In genomic region chr1:178776553-178776952, GRCh38 we compare ENCODE assay signal across 1 cellular context.
TF ChIP-seq lines count a peak whose summit lies in the region.

No MANE protein-coding gene starts in this region.

TF ChIP-seq in HepG2, 621 proteins besides CTCF, POLR2A, EP300 and RAD21 (continued from another document and continues in another):
- TF ChIP-seq AKNA (CRISPR knock-in tag; IDR thresholded peaks at IDR 0.05; ENCODE audit: borderline replicate concordance) (no peak), PAX8 (CRISPR knock-in tag; IDR thresholded peaks at IDR 0.05; ENCODE audit: borderline replicate concordance) (no peak), ZNF367 (CRISPR knock-in tag; IDR thresholded peaks at IDR 0.05; ENCODE audit: borderline replicate concordance) (no peak), ATF7-NPFF (CRISPR knock-in tag; IDR thresholded peaks at IDR 0.05; ENCODE audit: low read depth) (no peak), ISX (CRISPR knock-in tag; conservative IDR thresholded peaks at IDR 0.05) (no peak), RFXAP (CRISPR knock-in tag; IDR thresholded peaks at IDR 0.05; ENCODE audit: borderline replicate concordance) (no peak), CENPBD1 (CRISPR knock-in tag; IDR thresholded peaks at IDR 0.05; ENCODE audit: borderline replicate concordance, low read depth) (no peak), HDAC1 (CRISPR knock-in tag; IDR thresholded peaks at IDR 0.05) (no peak), ZNF841 (CRISPR knock-in tag; IDR thresholded peaks at IDR 0.05; ENCODE audit: borderline replicate concordance) (no peak), ZNF577 (CRISPR knock-in tag; IDR thresholded peaks at IDR 0.05; ENCODE audit: borderline replicate concordance, low read depth) (no peak), ZKSCAN5 (CRISPR knock-in tag; IDR thresholded peaks at IDR 0.05) (no peak), ZNF235 (CRISPR knock-in tag; IDR thresholded peaks at IDR 0.05; ENCODE audit: borderline replicate concordance) (no peak), ZNF589 (CRISPR knock-in tag; conservative IDR thresholded peaks at IDR 0.05) (no peak), GABPA (IDR thresholded peaks at IDR 0.05; ENCODE audit: low read depth, low read length) (no peak), GABPA (CRISPR knock-in tag; IDR thresholded peaks at IDR 0.05; ENCODE audit: low read depth) (no peak), ZNF224 (CRISPR knock-in tag; IDR thresholded peaks at IDR 0.05) (no peak), ZNF180 (CRISPR knock-in tag; IDR thresholded peaks at IDR 0.05; ENCODE audit: borderline replicate concordance, low read depth) (no peak), ZHX1 (CRISPR knock-in tag; IDR thresholded peaks at IDR 0.05; ENCODE audit: low read depth) (no peak), FOXA1 (IDR thresholded peaks at IDR 0.05) (no peak), FOXA1 (CRISPR knock-in tag; IDR thresholded peaks at IDR 0.05) (peak; percentile 87), PAXIP1 (CRISPR knock-in tag; conservative IDR thresholded peaks at IDR 0.05) (peak; percentile 38), MIER3 (CRISPR knock-in tag; IDR thresholded peaks at IDR 0.05; ENCODE audit: borderline replicate concordance) (no peak), TRAFD1 (CRISPR knock-in tag; IDR thresholded peaks at IDR 0.05; ENCODE audit: borderline replicate concordance) (no peak), TAF15 (IDR thresholded peaks at IDR 0.05; ENCODE audit: low read depth, low read length, poor library complexity, severe bottlenecking) (no peak), KDM3A (CRISPR knock-in tag; IDR thresholded peaks at IDR 0.05; ENCODE audit: low read depth) (no peak; the same call in 1 of the 2 replicates), ELF4 (CRISPR knock-in tag; IDR thresholded peaks at IDR 0.05; ENCODE audit: borderline replicate concordance) (no peak), ZNF446 (CRISPR knock-in tag; IDR thresholded peaks at IDR 0.05) (no peak), TFE3 (CRISPR knock-in tag; IDR thresholded peaks at IDR 0.05) (no peak), ELF3 (CRISPR knock-in tag; IDR thresholded peaks at IDR 0.05) (0 out of 2 replicates have a peak, but pooled peaks have one; percentile 43), TEAD3 (CRISPR knock-in tag; optimal IDR thresholded peaks at IDR 0.05; ENCODE audit: borderline replicate concordance) (no peak), SATB2 (CRISPR knock-in tag; IDR thresholded peaks at IDR 0.05) (no peak), ZBTB7A (CRISPR knock-in tag; IDR thresholded peaks at IDR 0.05) (no peak), FOXK2 (IDR thresholded peaks at IDR 0.05) (no peak), PRMT3 (CRISPR knock-in tag; IDR thresholded peaks at IDR 0.05; ENCODE audit: borderline replicate concordance, low read depth) (no peak), ZNF549 (CRISPR knock-in tag; IDR thresholded peaks at IDR 0.05) (no peak), BRCA1 (CRISPR knock-in tag; IDR thresholded peaks at IDR 0.05) (no peak), CHD2 (IDR thresholded peaks at IDR 0.05; ENCODE audit: low read depth, low read length) (no peak), ZNF790 (CRISPR knock-in tag; IDR thresholded peaks at IDR 0.05; ENCODE audit: borderline replicate concordance) (no peak), ZKSCAN1 (IDR thresholded peaks at IDR 0.05; ENCODE audit: low read length) (no peak), DNMT1 (CRISPR knock-in tag; IDR thresholded peaks at IDR 0.05) (no peak), ZNF678 (CRISPR knock-in tag; IDR thresholded peaks at IDR 0.05) (no peak), ZNF556 (CRISPR knock-in tag; IDR thresholded peaks at IDR 0.05; ENCODE audit: borderline replicate concordance) (no peak), ZNF496 (CRISPR knock-in tag; IDR thresholded peaks at IDR 0.05; ENCODE audit: insufficient replicate concordance) (no peak), ARID4A (CRISPR knock-in tag; IDR thresholded peaks at IDR 0.05; ENCODE audit: borderline replicate concordance) (no peak; the same call in 1 of the 2 replicates), ZNF18 (CRISPR knock-in tag; IDR thresholded peaks at IDR 0.05; ENCODE audit: insufficient replicate concordance) (no peak)
